ENCODE assay signal across 19 cellular contexts in the genomic region with DNA sequence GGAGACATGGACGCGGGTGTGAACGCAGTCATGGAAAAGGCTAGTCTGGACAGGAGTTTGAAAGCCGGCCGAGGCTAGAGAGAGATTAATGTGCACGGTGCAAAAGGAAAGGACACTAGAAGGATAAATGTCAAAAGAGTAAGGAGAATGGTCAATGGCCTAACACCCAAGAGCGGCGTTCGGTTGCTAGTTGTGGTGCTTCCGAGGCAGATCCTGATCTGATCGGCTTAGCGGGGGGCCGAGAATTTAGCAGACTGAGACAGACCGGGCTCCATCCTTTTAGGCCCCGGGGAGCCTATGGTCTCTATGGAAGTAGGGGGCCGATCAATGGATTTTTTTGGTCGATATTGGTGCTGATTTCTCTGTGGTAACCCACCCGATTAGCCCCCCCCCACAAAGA. TPM values are rescaled to one million over a fixed set of nuclear protein-coding genes. Genes with fewer than 3 reads are reported as not detected.
DNase-seq lines count a peak whose midpoint lies in the region; ATAC-seq and TF ChIP-seq lines count a peak whose summit lies in the region.
"Had no signal": no experiment of that assay in that cellular context is flagged by ENCODE, and none has a peak within 500 bp of the region (broad histone marks: within the 10 kb centered on the region; RNA-seq: fewer than 3 reads in every experiment).

No MANE protein-coding gene starts in this region.

- H3K9me3 ChIP-seq in CD4-positive, alpha-beta T cell (ENCODE audit: control insufficient read depth, low read length), result no peaks in the 10 kb centered on the region
- H3K9me3 ChIP-seq in HUES48 (ENCODE audit: control insufficient read depth, insufficient read depth, low read length) (peaks cover 31% of the 10 kb centered on the region), iPS-18c (ENCODE audit: control insufficient read depth, insufficient read depth, low read length) (peaks cover 13% of the 10 kb centered on the region), body of pancreas (no peaks in the 10 kb centered on the region)
- H3K9me3 ChIP-seq: heart left ventricle, left lung, spleen had no signal

- H3K4me3 Mint-ChIP-seq in CD4-positive, alpha-beta T cell, result no peak overlapping the region

- CTCF ChIA-PET in CD4-positive, alpha-beta T cell (lab: Charles Lee), result no interaction called here

- no peaks in the 10 kb centered on the region for H3K36me3 ChIP-seq in HUES48 (ENCODE audit: control insufficient read depth, insufficient read depth, low read length)
- H3K36me3 ChIP-seq in body of pancreas (replicated peaks in 1 of 2; ENCODE audit: insufficient read depth in 1 of 2, low read depth in 2 of 2), result no peaks in the 10 kb centered on the region
- H3K36me3 ChIP-seq: heart left ventricle, left lung, spleen had no signal

- intact Hi-C loops in CD4-positive, alpha-beta T cell (cut with DNase I, micrococcal nuclease), result no loop called here
- intact Hi-C loops in body of pancreas (cut with DNase I), result no loop called here

- H3K27me3 ChIP-seq in CD4-positive, alpha-beta T cell (ENCODE audit: control insufficient read depth, insufficient read depth, low read length), result no peaks in the 10 kb centered on the region
- H3K27me3 ChIP-seq in HUES48 (ENCODE audit: control insufficient read depth, insufficient read depth, low read length) (no peaks in the 10 kb centered on the region), body of pancreas (no peaks in the 10 kb centered on the region)
- H3K27me3 ChIP-seq: heart left ventricle, left lung, spleen had no signal

- no peak for TF ChIP-seq POLR2A in body of pancreas (IDR thresholded peaks at IDR 0.05)

- H3K4me3 ChIP-seq in HUES48 (ENCODE audit: low read depth, low read length), result peak overlapping the region; percentile 39
- peak overlapping the region; percentile 6; the same call in 1 of the 2 replicates for H3K4me3 ChIP-seq in iPS-18c (ENCODE audit: insufficient read depth, low read depth, low read length)
- peak overlapping the region; percentile 19 for H3K4me3 ChIP-seq in retinal pigment epithelial cell (ENCODE audit: low read length)
- H3K4me3 ChIP-seq in body of pancreas, result no peak overlapping the region

- POLR2A ChIA-PET in CD4-positive, alpha-beta T cell (lab: Charles Lee), result interaction anchor here (0.9 to 2.5 kb wide), 6 partner anchors 9 to 267 kb away, joined by 3 to 41 read pairs (median 4); partner anchors contain the start of genes TFE3 and WDR45

- H3K4me1 Mint-ChIP-seq in CD4-positive, alpha-beta T cell (ENCODE audit: low read depth), result peaks cover 25% of the 10 kb centered on the region

- H3K4me1 ChIP-seq in HUES48 (ENCODE audit: control insufficient read depth, insufficient read depth, low read length) (peaks cover 27% of the 10 kb centered on the region), body of pancreas (no peaks in the 10 kb centered on the region)
- H3K4me1 ChIP-seq: left lung had no signal

- H3K27ac ChIP-seq in CD4-positive, alpha-beta T cell (ENCODE audit: low read depth, low read length), result peak overlapping the region; percentile 26
- peak overlapping the region; percentile 78 for H3K27ac ChIP-seq in HUES48 (ENCODE audit: low read depth, low read length)
- peak overlapping the region in 1 of 4 donors; percentile 61 for H3K27ac ChIP-seq in body of pancreas
- H3K27ac ChIP-seq: epithelial cell of prostate, HL-60 had no signal

- no peaks in the 10 kb centered on the region for H3K36me3 Mint-ChIP-seq in CD4-positive, alpha-beta T cell (ENCODE audit: low read depth)

- TF ChIP-seq CTCF in CD4-positive, alpha-beta T cell (IDR thresholded peaks at IDR 0.05), result no peak
- TF ChIP-seq CTCF in retinal pigment epithelial cell (conservative IDR thresholded peaks at IDR 0.05; ENCODE audit: low read depth, low read length) (no peak), body of pancreas (IDR thresholded peaks at IDR 0.05) (no peak)

- H3K9me3 Mint-ChIP-seq in CD4-positive, alpha-beta T cell, result no peaks in the 10 kb centered on the region
- H3K9me3 Mint-ChIP-seq: activated naive CD4-positive, alpha-beta T cell treated with anti-CD3 and anti-CD28 coated beads for 36 hours; stimulated activated naive CD8-positive, alpha-beta T cell treated with anti-CD3 and anti-CD28 coated beads, Interleukin-15, amount 100 ng/mL, for 72 hours had no signal

- 72 to 85% methylated on average over 13 to 16 of the region's 18 CpGs for WGBS in body of pancreas, 2 donors

- DNase-seq in CD4-positive, alpha-beta T cell, result no peak
- DNase-seq in retinal pigment epithelial cell (ENCODE audit: low read depth), result no peak
- no peak for DNase-seq in NCI-H1105 treated with DMSO at 0.1 percent for 48 hours (lab: John Stamatoyannopoulos, UW)
- no peak for DNase-seq in body of pancreas
- DNase-seq: activated naive CD4-positive, alpha-beta T cell treated with anti-CD3 and anti-CD28 coated beads for 36 hours; cerebellar nuclear complex; heart left ventricle; Kasumi-1; left lung; NCI-H510A treated with DMSO at 0.1 percent for 48 hours; spleen; stimulated activated naive CD8-positive, alpha-beta T cell treated with anti-CD3 and anti-CD28 coated beads, Interleukin-15, amount 100 ng/mL, for 72 hours had no signal

- no peak overlapping the region for H3K9ac ChIP-seq in HUES48 (ENCODE audit: low read depth, low read length)

- H3K27ac Mint-ChIP-seq in CD4-positive, alpha-beta T cell, result peak overlapping the region; percentile 98

- no peaks in the 10 kb centered on the region for H3K27me3 Mint-ChIP-seq in CD4-positive, alpha-beta T cell
- H3K27me3 Mint-ChIP-seq: stimulated activated naive CD8-positive, alpha-beta T cell treated with anti-CD3 and anti-CD28 coated beads, Interleukin-15, amount 100 ng/mL, for 72 hours had no signal

- no peak for ATAC-seq in CD4-positive, alpha-beta T cell (ENCODE audit: poor library complexity)
- ATAC-seq in HG02759 (IDR thresholded peaks at IDR 0.05; ENCODE audit: unreplicated experiment) (no peak), body of pancreas (no peak)
- ATAC-seq: heart left ventricle had no signal

RNA-seq across cellular contexts. Expression of gene GAGE10, which starts 6.9 kb away (rescaled TPM):
- not detected for total RNA-seq in CD4-positive, alpha-beta T cell
- not detected for total RNA-seq in body of pancreas
- total RNA-seq: activated CD8-positive, alpha-beta memory T cell treated with anti-CD3 and anti-CD28 coated beads for 36 hours; activated naive CD4-positive, alpha-beta T cell treated with anti-CD3 and anti-CD28 coated beads for 36 hours; heart left ventricle; left lung; SK-MEL-5; spleen had no signal

RNA-seq across cellular contexts. Expression of gene GAGE12J, which starts 11.5 kb away (rescaled TPM):
- not detected for total RNA-seq in CD4-positive, alpha-beta T cell
- not detected for total RNA-seq in body of pancreas
- total RNA-seq: activated CD8-positive, alpha-beta memory T cell treated with anti-CD3 and anti-CD28 coated beads for 36 hours; activated naive CD4-positive, alpha-beta T cell treated with anti-CD3 and anti-CD28 coated beads for 36 hours; heart left ventricle; left lung; spleen had no signal

RNA-seq across cellular contexts. Expression of gene GAGE13, which starts 21.0 kb away (rescaled TPM):
- total RNA-seq in CD4-positive, alpha-beta T cell, result not detected
- total RNA-seq in body of pancreas, result not detected
- total RNA-seq: activated CD8-positive, alpha-beta memory T cell treated with anti-CD3 and anti-CD28 coated beads for 36 hours; activated naive CD4-positive, alpha-beta T cell treated with anti-CD3 and anti-CD28 coated beads for 36 hours; heart left ventricle; left lung; spleen had no signal

RNA-seq across cellular contexts. Expression of gene PPP1R3F, which starts 40.8 kb away (rescaled TPM):
- 1 to 10 TPM; 8.5 to 9.1 TPM for total RNA-seq in CD4-positive, alpha-beta T cell
- 10 to 100 TPM in 1 of 2 donors, 1 to 10 TPM in 1; 3.0 to 16.3 TPM for total RNA-seq in body of pancreas

RNA-seq across cellular contexts. Expression of gene FOXP3, which starts 45.9 kb away (rescaled TPM):
- 1 to 10 TPM; 3.7 TPM for total RNA-seq in CD4-positive, alpha-beta T cell
- not detected for total RNA-seq in body of pancreas

Comparison
In these comparisons a context has a peak if more than half of its experiments do, and no peak if none do; other contexts are left out.
1. H3K4me3 ChIP-seq: peak in HUES48 (single experiment), iPS-18c (single experiment) and retinal pigment epithelial cell (single experiment); none in body of pancreas (0 of 2).